8 cellular contexts compared by ENCODE assay signal in genomic region chr10:47646686-47647280, GRCh38.
DNase-seq lines count a peak whose midpoint lies in the region; ATAC-seq, FAIRE-seq and TF ChIP-seq lines count a peak whose summit lies in the region.
"Not testable (repeated sequence)": the region's sequence is repeated elsewhere in the genome, so short reads cannot be mapped to it uniquely, and the experiment has no call there.

No MANE protein-coding gene starts in this region.

- not testable (repeated sequence) for H3K4me1 ChIP-seq in A549; liver (ENCODE audit: control insufficient read depth in 4 of 4, insufficient read depth in 4 of 4, low read length in 3 of 4)

- CTCF ChIA-PET in A549 (lab: Yijun Ruan, JAX); activated CD4-positive, alpha-beta T cell treated with anti-CD3 and anti-CD28 coated beads, Interleukin-2, amount 10 ng/mL, durations not matched to agents 7 days and 5 days (lab: Charles Lee): not testable (repeated sequence)

- not testable (repeated sequence) for H3K27me3 ChIP-seq in liver (ENCODE audit: control insufficient read depth in 4 of 4, insufficient read depth in 4 of 4, low read length in 3 of 4)

- peak; percentile 39 to 68; a peak in 3 of 6 replicates for ATAC-seq in A549

- H3K9me3 Mint-ChIP-seq in activated CD4-positive, alpha-beta T cell treated with anti-CD3 and anti-CD28 coated beads, Interleukin-2, amount 10 ng/mL, durations not matched to agents 7 days and 5 days; brain: not testable (repeated sequence)

- WGBS in A549 (ENCODE audit: missing lambda C conversion rate): 2% methylated on average over 2 of the region's 2 CpGs
- WGBS in liver: 1% methylated on average over 1 of the region's 2 CpGs

- not testable (repeated sequence) for TF ChIP-seq POLR2A in A549 (IDR thresholded peaks at IDR 0.05; ENCODE audit: low read length)

- not testable (repeated sequence) for TF ChIP-seq EP300 in A549 (IDR thresholded peaks at IDR 0.05)

- not testable (repeated sequence) for H3K36me3 ChIP-seq in liver (ENCODE audit: control insufficient read depth in 4 of 4, insufficient read depth in 3 of 4, low read depth in 1 of 4, low read length in 3 of 4)

- peak; percentile 60 for TF ChIP-seq CTCF in A549 (IDR thresholded peaks at IDR 0.05)
- peak; percentile 38 to 65 for TF ChIP-seq CTCF in brain (conservative IDR thresholded peaks at IDR 0.05)
- peak; percentile 14 for TF ChIP-seq CTCF in fibroblast of mammary gland (conservative IDR thresholded peaks at IDR 0.05; ENCODE audit: control insufficient read depth, insufficient read depth, low read depth, low read length)
- peak; percentile 22 for TF ChIP-seq CTCF in liver (IDR thresholded peaks at IDR 0.05; ENCODE audit: low read depth, low read length, missing input control)

- H3K4me3 ChIP-seq in A549; fibroblast of mammary gland (ENCODE audit: control insufficient read depth, low read depth, low read length); liver (ENCODE audit: low read depth in 1 of 3, low read length in 3 of 3): not testable (repeated sequence)

- DNase-seq in A549 (ENCODE audit: low read depth in 1 of 2, low spot score in 1 of 2): peak in 1 of 2 experiments; percentile 65
- DNase-seq in G401 (ENCODE audit: low spot score): peak; percentile 37
- DNase-seq in LoVo (ENCODE audit: low spot score): peak; percentile 37
- peak; percentile 52 for DNase-seq in activated CD4-positive, alpha-beta T cell treated with anti-CD3 and anti-CD28 coated beads, Interleukin-2, amount 10 ng/mL, durations not matched to agents 7 days and 5 days
- DNase-seq in fibroblast of mammary gland (ENCODE audit: low read depth): not testable (repeated sequence)
- peak; percentile 1 for DNase-seq in retina

- peak overlapping the region; percentile 16; the same call in 1 of the 3 replicates for H3K4me2 ChIP-seq in A549

- not testable (repeated sequence) for H3K27me3 Mint-ChIP-seq in activated CD4-positive, alpha-beta T cell treated with anti-CD3 and anti-CD28 coated beads, Interleukin-2, amount 10 ng/mL, durations not matched to agents 7 days and 5 days; brain

- not testable (repeated sequence) for FAIRE-seq in A549 (lab: Jason Lieb, UNC)

- TF ChIP-seq RAD21 in A549 (conservative IDR thresholded peaks at IDR 0.05 in 1 of 2, IDR thresholded peaks at IDR 0.05 in 1 of 2) (peak; percentile 54 to 57; a peak in 3 of 5 replicates), liver (IDR thresholded peaks at IDR 0.05) (peak; percentile 64 to 71)

- not testable (repeated sequence) for H3K9ac ChIP-seq in liver (ENCODE audit: low read depth in 1 of 2, low read length in 2 of 2)

- not testable (repeated sequence) for H3K27ac Mint-ChIP-seq in activated CD4-positive, alpha-beta T cell treated with anti-CD3 and anti-CD28 coated beads, Interleukin-2, amount 10 ng/mL, durations not matched to agents 7 days and 5 days; brain

- H3K4me3 Mint-ChIP-seq in activated CD4-positive, alpha-beta T cell treated with anti-CD3 and anti-CD28 coated beads, Interleukin-2, amount 10 ng/mL, durations not matched to agents 7 days and 5 days; brain: not testable (repeated sequence)

- H3K4me1 Mint-ChIP-seq in activated CD4-positive, alpha-beta T cell treated with anti-CD3 and anti-CD28 coated beads, Interleukin-2, amount 10 ng/mL, durations not matched to agents 7 days and 5 days; brain: not testable (repeated sequence)

- POLR2A ChIA-PET in A549 (lab: Yijun Ruan, JAX); activated CD4-positive, alpha-beta T cell treated with anti-CD3 and anti-CD28 coated beads, Interleukin-2, amount 10 ng/mL, durations not matched to agents 7 days and 5 days (lab: Charles Lee): not testable (repeated sequence)

- not testable (repeated sequence) for H3K27ac ChIP-seq in A549; liver (ENCODE audit: low read depth in 1 of 2, low read length in 2 of 2)

- H3K9me3 ChIP-seq in A549; liver (ENCODE audit: control insufficient read depth in 4 of 4, low read length in 3 of 4): not testable (repeated sequence)

- not testable (repeated sequence) for H3K36me3 Mint-ChIP-seq in activated CD4-positive, alpha-beta T cell treated with anti-CD3 and anti-CD28 coated beads, Interleukin-2, amount 10 ng/mL, durations not matched to agents 7 days and 5 days (ENCODE audit: low read depth); brain

- in situ Hi-C loops in G401 (cut with HindIII; ENCODE audit: low sequenced_read_pairs): not testable (repeated sequence)

TF ChIP-seq in A549, 52 proteins besides CTCF, POLR2A, EP300 and RAD21:
- peak; percentile 55; the same call in 2 of the 3 replicates for TF ChIP-seq SMC3 (IDR thresholded peaks at IDR 0.05)

TF ChIP-seq in liver, 16 proteins besides CTCF, POLR2A, EP300 and RAD21:
- TF ChIP-seq YY1 (IDR thresholded peaks at IDR 0.05): peak; percentile 32
TF ChIP-seq in liver: peak in this region for 1; not testable (repeated sequence) for 15.
